ENCODE assay signal across 16 cellular contexts in the genomic region with DNA sequence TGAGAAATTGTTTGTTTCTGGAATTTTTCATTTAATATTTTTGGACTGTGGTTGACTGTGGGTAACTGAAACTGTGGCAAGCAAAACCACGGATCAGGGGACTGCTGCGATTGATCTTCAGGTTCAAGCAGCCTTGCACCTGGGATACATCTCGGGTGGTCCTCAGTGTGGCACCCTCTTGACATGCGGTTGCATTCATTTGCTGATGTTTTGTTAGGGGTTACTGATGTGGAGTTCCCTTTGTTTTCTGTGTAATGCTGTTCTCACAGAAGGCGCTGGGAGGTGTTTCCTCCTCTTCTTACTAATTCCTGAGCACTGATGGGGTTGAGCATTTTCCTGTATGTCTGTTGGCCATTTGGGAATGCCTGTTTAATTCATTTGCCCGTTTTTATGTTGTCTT.
DNase-seq lines count a peak whose midpoint lies in the region.
"Had no signal": no experiment of that assay in that cellular context is flagged by ENCODE, and none has a peak within 500 bp of the region (broad histone marks: within the 10 kb centered on the region; RNA-seq: fewer than 3 reads in every experiment).

No MANE protein-coding gene starts in this region.

- peaks cover 56% of the 10 kb centered on the region for H3K4me1 ChIP-seq in iPS-18a (ENCODE audit: control insufficient read depth, low read depth, low read length)
- H3K4me1 ChIP-seq: right lobe of liver had no signal

- DNase-seq in NCI-H345 treated with DMSO at 0.1 percent for 48 hours (lab: John Stamatoyannopoulos, UW; ENCODE audit: unreplicated experiment) (peak; percentile 6), NCI-H345 (lab: John Stamatoyannopoulos, UW) (no peak), SK-N-MC (ENCODE audit: low read depth, low spot score) (no peak), MV-4-11 (lab: John Stamatoyannopoulos, UW) (no peak), pons (ENCODE audit: low spot score) (no peak), NCI-H2029 (lab: John Stamatoyannopoulos, UW) (no peak), DMS79 treated with DMSO at 0.1 percent for 48 hours (lab: John Stamatoyannopoulos, UW) (no peak)
- DNase-seq: activated CD4-positive, alpha-beta T cell treated with anti-CD3 and anti-CD28 coated beads for 4 hours; activated naive CD8-positive, alpha-beta T cell treated with anti-CD3 and anti-CD28 coated beads, Interleukin-2, amount 50 U/mL, for 24 hours; activated T-cell treated with anti-CD3 and anti-CD28 coated beads, Interleukin-2, amount 50 U/mL, for 1 hour; COR-L47; NCI-H1092 treated with DMSO at 0.1 percent for 48 hours; right lobe of liver; stimulated activated CD4-positive, alpha-beta T cell treated with anti-CD3 and anti-CD28 coated beads, Interleukin-2, amount 100 ng/mL, for 48 hours had no signal

- no peaks in the 10 kb centered on the region for H3K36me3 ChIP-seq in SK-N-MC (ENCODE audit: insufficient read depth, low read length)
- H3K36me3 ChIP-seq in iPS-18a (ENCODE audit: control insufficient read depth, low read depth, low read length): no peaks in the 10 kb centered on the region
- H3K36me3 ChIP-seq: right lobe of liver, upper lobe of right lung had no signal

- no peaks in the 10 kb centered on the region for H3K27me3 ChIP-seq in iPS-18a (ENCODE audit: control insufficient read depth, insufficient read depth, low read length)
- H3K27me3 ChIP-seq: right lobe of liver, upper lobe of right lung had no signal

- H3K9ac ChIP-seq in SK-N-MC (ENCODE audit: insufficient read length): no peak overlapping the region
- H3K9ac ChIP-seq in iPS-18a (ENCODE audit: low read length): no peak overlapping the region

- H3K9me3 ChIP-seq in SK-N-MC (ENCODE audit: low read depth, low read length) (no peaks in the 10 kb centered on the region), iPS-18a (ENCODE audit: control insufficient read depth, low read depth, low read length) (no peaks in the 10 kb centered on the region)
- H3K9me3 ChIP-seq: right lobe of liver, upper lobe of right lung had no signal

- peak overlapping the region; percentile 50; the same call in 1 of the 2 replicates for H3K27ac ChIP-seq in SK-N-MC
- H3K27ac ChIP-seq in iPS-18a (ENCODE audit: low read length): no peak overlapping the region
- H3K27ac ChIP-seq: right lobe of liver, upper lobe of right lung had no signal

- no peak overlapping the region for H3K4me3 ChIP-seq in SK-N-MC
- H3K4me3 ChIP-seq in iPS-18a (ENCODE audit: low read length): peak overlapping the region; percentile 22
- H3K4me3 ChIP-seq: right lobe of liver, upper lobe of right lung had no signal
